12 cellular contexts compared by ENCODE assay signal in the genomic region with DNA sequence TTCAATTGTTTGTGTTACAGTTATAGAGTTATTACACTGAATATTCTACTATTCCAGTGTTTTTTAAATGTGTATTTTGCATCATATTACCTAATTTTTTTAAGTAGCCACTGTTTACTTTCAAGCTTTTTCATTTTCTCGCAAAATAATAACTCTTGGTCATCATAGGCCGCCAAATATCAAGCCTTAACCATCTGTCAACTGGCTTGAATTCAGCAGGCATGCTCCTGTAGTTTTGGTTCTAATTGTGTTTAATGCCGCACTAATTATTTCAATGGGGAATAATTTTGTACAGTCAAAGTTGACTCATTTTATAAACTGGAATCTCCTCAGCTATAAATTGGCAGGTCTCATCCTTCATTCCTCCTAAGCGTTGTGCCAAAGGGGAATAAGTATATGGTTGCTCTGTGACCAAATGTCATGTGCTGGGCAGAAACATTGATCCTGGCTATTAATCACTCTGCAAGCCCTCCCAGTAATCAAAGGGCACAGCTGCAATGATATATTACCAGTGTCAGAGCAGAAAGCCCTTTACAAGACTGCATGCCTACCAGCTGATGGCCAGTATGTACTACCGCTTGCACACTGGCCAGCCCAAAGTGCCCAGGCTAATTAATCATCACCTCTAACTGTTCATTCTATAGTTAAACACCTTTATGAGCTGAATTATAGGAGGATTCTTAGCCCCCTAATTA.
"Had no signal": no experiment of that assay in that cellular context is flagged by ENCODE, and none has a peak within 500 bp of the region (broad histone marks: within the 10 kb centered on the region; RNA-seq: fewer than 3 reads in every experiment).

No MANE protein-coding gene starts in this region.

- H3K36me3 ChIP-seq: gastroesophageal sphincter, ovary, sigmoid colon had no signal

- H3K9me3 ChIP-seq: gastroesophageal sphincter, ovary, sigmoid colon, spleen had no signal

- H3K27ac Mint-ChIP-seq: endodermal cell; stimulated activated naive CD8-positive, alpha-beta T cell treated with anti-CD3 and anti-CD28 coated beads, Interleukin-15, amount 100 ng/mL, for 72 hours; type B pancreatic cell had no signal

- H3K4me3 Mint-ChIP-seq: endodermal cell; stimulated activated naive CD8-positive, alpha-beta T cell treated with anti-CD3 and anti-CD28 coated beads, Interleukin-15, amount 100 ng/mL, for 72 hours; type B pancreatic cell had no signal

- H3K27ac ChIP-seq: gastroesophageal sphincter, ovary, sigmoid colon, spleen had no signal

- H3K27me3 ChIP-seq: gastroesophageal sphincter, ovary, sigmoid colon, spleen had no signal

- H3K4me1 Mint-ChIP-seq: endodermal cell; stimulated activated naive CD8-positive, alpha-beta T cell treated with anti-CD3 and anti-CD28 coated beads, Interleukin-15, amount 100 ng/mL, for 72 hours had no signal

- H3K4me1 ChIP-seq: gastroesophageal sphincter, sigmoid colon, spleen had no signal

- H3K9me3 Mint-ChIP-seq: endodermal cell; stimulated activated naive CD8-positive, alpha-beta T cell treated with anti-CD3 and anti-CD28 coated beads, Interleukin-15, amount 100 ng/mL, for 72 hours; type B pancreatic cell had no signal

- H3K4me3 ChIP-seq: gastroesophageal sphincter, ovary, sigmoid colon, spleen had no signal

- DNase-seq: activated CD4-positive, CD25-positive, alpha-beta regulatory T cell treated with anti-CD3 and anti-CD28 coated beads, Interleukin-2, amount 50 U/mL, for 72 hours; activated naive CD4-positive, alpha-beta T cell; anterior cingulate cortex; endodermal cell; islet precursor cell; midbrain; ovary; sigmoid colon; spleen; stimulated activated naive CD8-positive, alpha-beta T cell treated with anti-CD3 and anti-CD28 coated beads, Interleukin-15, amount 100 ng/mL, for 72 hours had no signal

- H3K27me3 Mint-ChIP-seq: stimulated activated naive CD8-positive, alpha-beta T cell treated with anti-CD3 and anti-CD28 coated beads, Interleukin-15, amount 100 ng/mL, for 72 hours; type B pancreatic cell had no signal
